Comparison of ENCODE assay signal across 22 cellular contexts in the genomic region with DNA sequence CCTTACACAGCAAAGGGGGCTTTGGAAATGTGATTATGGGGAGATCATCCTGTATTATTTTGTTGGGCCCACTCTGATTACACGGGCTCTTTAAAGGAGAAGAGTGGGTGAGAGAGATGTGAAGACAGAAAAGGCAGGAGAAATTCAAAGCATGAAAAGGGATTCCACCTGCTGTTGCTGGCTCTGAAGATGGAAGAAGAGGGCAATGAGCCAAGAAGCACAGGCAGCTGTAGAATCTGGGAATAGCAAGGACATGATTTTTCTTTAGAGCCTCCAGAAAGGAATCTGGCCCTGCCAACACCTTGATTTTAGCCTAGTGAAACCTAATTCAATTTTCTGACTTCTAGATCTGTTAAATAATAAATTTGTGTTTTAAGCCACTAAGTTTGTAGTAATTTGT. TPM values are rescaled to one million over a fixed set of nuclear protein-coding genes. Genes with fewer than 3 reads are reported as not detected.
DNase-seq lines count a peak whose midpoint lies in the region; ATAC-seq and TF ChIP-seq lines count a peak whose summit lies in the region.
"Had no signal": no experiment of that assay in that cellular context is flagged by ENCODE, and none has a peak within 500 bp of the region (broad histone marks: within the 10 kb centered on the region; RNA-seq: fewer than 3 reads in every experiment).

No MANE protein-coding gene starts in this region.

- TF ChIP-seq POLR2A in uterus (IDR thresholded peaks at IDR 0.05): no peak
- no peak for TF ChIP-seq POLR2A in gastrocnemius medialis (IDR thresholded peaks at IDR 0.05)

- no peak overlapping the region for H3K27ac ChIP-seq in A673 (ENCODE audit: low read depth, low read length, poor library complexity, severe bottlenecking)
- peak overlapping the region; percentile 77 for H3K27ac ChIP-seq in OCI-LY3 (ENCODE audit: low read length)
- no peak overlapping the region for H3K27ac ChIP-seq in uterus
- no peak overlapping the region for H3K27ac ChIP-seq in gastrocnemius medialis
- H3K27ac ChIP-seq: GM23248, HL-60 had no signal

- no TSS peak for BruUV-seq in A673 (replicated peaks; lab: Mats Ljungman, UMichigan)

- H2AFZ ChIP-seq in OCI-LY3 (ENCODE audit: low read depth, low read length): no peak overlapping the region
- H2AFZ ChIP-seq: GM23248 had no signal

- H3K27me3 ChIP-seq in A673 (replicated peaks; ENCODE audit: insufficient read depth, low read depth, low read length, poor library complexity) (no peaks in the 10 kb centered on the region), OCI-LY3 (ENCODE audit: low read depth, low read length) (no peaks in the 10 kb centered on the region), uterus (no peaks in the 10 kb centered on the region), gastrocnemius medialis (no peaks in the 10 kb centered on the region)
- H3K27me3 ChIP-seq: BE2C had no signal

- H3K9me3 ChIP-seq in A673 (ENCODE audit: low read depth, low read length, poor library complexity, severe bottlenecking): peaks cover 6% of the 10 kb centered on the region
- peaks cover 5% of the 10 kb centered on the region; the same call in 1 of the 2 replicates for H3K9me3 ChIP-seq in OCI-LY3 (ENCODE audit: insufficient read depth, low read length)
- no peaks in the 10 kb centered on the region for H3K9me3 ChIP-seq in uterus
- H3K9me3 ChIP-seq in gastrocnemius medialis: no peaks in the 10 kb centered on the region
- H3K9me3 ChIP-seq: BE2C, HAP-1 had no signal

- H3K4me2 ChIP-seq in OCI-LY3 (ENCODE audit: low read length): peak overlapping the region; percentile 35; the same call in 1 of the 2 replicates

- no peak overlapping the region for H3K4me3 ChIP-seq in A673 (ENCODE audit: low read depth, low read length, poor library complexity, severe bottlenecking)
- H3K4me3 ChIP-seq in OCI-LY3 (ENCODE audit: low read length): no peak overlapping the region
- no peak overlapping the region for H3K4me3 ChIP-seq in uterus
- no peak overlapping the region for H3K4me3 ChIP-seq in gastrocnemius medialis
- H3K4me3 ChIP-seq: GM23248, HAP-1 had no signal

- in situ Hi-C loops in gastrocnemius medialis (cut with MboI; ENCODE audit: low sequenced_read_pairs in 4 of 4): no loop called here

- H3K79me2 ChIP-seq in OCI-LY3 (ENCODE audit: low read length): no peaks in the 10 kb centered on the region

- H4K20me1 ChIP-seq in OCI-LY3 (ENCODE audit: insufficient read depth, low read length): no peaks in the 10 kb centered on the region

- ATAC-seq in gastrocnemius medialis: no peak

- POLR2A ChIA-PET in A673 (lab: Charles Lee; ENCODE audit: low non-redundant PET): no interaction called here

- H3K4me1 ChIP-seq in A673 (ENCODE audit: insufficient read depth, low read length, poor library complexity, severe bottlenecking) (peaks cover 14% of the 10 kb centered on the region), OCI-LY3 (ENCODE audit: low read length) (peaks cover 26% of the 10 kb centered on the region), uterus (no peaks in the 10 kb centered on the region), gastrocnemius medialis (no peaks in the 10 kb centered on the region)
- H3K4me1 ChIP-seq: BE2C, HAP-1 had no signal

- DNase-seq in A673 (ENCODE audit: low spot score) (peak; percentile 25), middle frontal gyrus (ENCODE audit: extremely low spot score, low spot score) (peak; percentile 37), superior temporal gyrus (ENCODE audit: extremely low spot score) (peak; percentile 38), uterus (no peak), gastrocnemius medialis (no peak)
- DNase-seq: ACHN; BE2C; C1 segment of cervical spinal cord; CD4-positive, CD25-positive, alpha-beta regulatory T cell; CD8-positive, alpha-beta memory T cell; COR-L47; DMS 273 treated with DMSO at 0.1 percent for 48 hours; DMS53; DND-41; EL; GM23248 had no signal

- TF ChIP-seq CTCF in A673 (conservative IDR thresholded peaks at IDR 0.05; ENCODE audit: low read depth, low read length): no peak
- no peak for TF ChIP-seq CTCF in OCI-LY3 (IDR thresholded peaks at IDR 0.05; ENCODE audit: low read depth, low read length)
- TF ChIP-seq CTCF in uterus (IDR thresholded peaks at IDR 0.05): no peak
- TF ChIP-seq CTCF in gastrocnemius medialis (IDR thresholded peaks at IDR 0.05 in 4 of 5, conservative IDR thresholded peaks at IDR 0.05 in 1 of 5): no peak

- intact Hi-C loops in A673 (cut with micrococcal nuclease; ENCODE audit: unreplicated experiment) (no loop called here), uterus (cut with DNase I; ENCODE audit: low total_unique reads) (no loop called here), gastrocnemius medialis (cut with DNase I; ENCODE audit: low total_unique reads) (no loop called here)

- H3K9ac ChIP-seq in OCI-LY3 (ENCODE audit: low read length): no peak overlapping the region
- H3K9ac ChIP-seq: GM23248 had no signal

- CTCF ChIA-PET in A673 (lab: Charles Lee): no interaction called here

- no peaks in the 10 kb centered on the region for H3K36me3 ChIP-seq in A673 (ENCODE audit: insufficient read depth, low read length, poor library complexity, severe bottlenecking)
- peaks cover 18% of the 10 kb centered on the region for H3K36me3 ChIP-seq in OCI-LY3 (replicated peaks; ENCODE audit: low read depth, low read length)
- no peaks in the 10 kb centered on the region for H3K36me3 ChIP-seq in uterus
- H3K36me3 ChIP-seq in gastrocnemius medialis: no peaks in the 10 kb centered on the region
- H3K36me3 ChIP-seq: BE2C, HAP-1 had no signal

RNA-seq across cellular contexts. Expression of gene C9, which starts 11.4 kb away (rescaled TPM):
- total RNA-seq in A673 (2021): not detected in 2 replicates
- total RNA-seq in uterus: not detected
- total RNA-seq in gastrocnemius medialis: 1 to 10 TPM in 2 of 4 donors, not detected in 2; 2.6 to 5.3 TPM
- total RNA-seq: A172; CD4-positive, CD25-positive, alpha-beta regulatory T cell; CD8-positive, alpha-beta memory T cell; GM23248; H4; HT1080 had no signal

Comparison
In these comparisons a context has a peak if more than half of its experiments do, and no peak if none do; other contexts are left out.
1. DNase-seq: peak in A673 (single experiment), middle frontal gyrus (single experiment) and superior temporal gyrus (single experiment); none in uterus (0 of 2) and gastrocnemius medialis (0 of 2).